Comparison of ENCODE assay signal across 34 cellular contexts in the genomic region with DNA sequence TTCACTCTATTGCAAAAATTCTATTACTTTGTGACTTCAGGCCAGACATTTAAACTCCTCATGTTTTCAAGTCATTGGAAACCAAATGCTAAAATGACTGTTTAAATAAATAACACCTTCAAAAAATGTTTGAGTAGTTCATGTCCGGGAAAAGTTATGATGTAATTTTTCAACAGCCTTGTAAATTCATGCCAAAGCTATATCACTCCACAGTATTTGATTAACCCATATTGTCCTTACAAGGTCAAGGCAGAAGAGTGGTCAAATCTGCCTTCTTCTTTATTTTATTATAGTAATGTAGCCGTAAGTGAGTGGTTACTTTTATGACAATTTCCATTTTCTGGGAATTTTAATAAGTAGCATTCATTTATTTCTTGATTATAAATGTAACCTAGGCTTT.
"Had no signal": no experiment of that assay in that cellular context is flagged by ENCODE, and none has a peak within 500 bp of the region (broad histone marks: within the 10 kb centered on the region; RNA-seq: fewer than 3 reads in every experiment).

No MANE protein-coding gene starts in this region.

- H3K27ac ChIP-seq: KMS-11 had no signal

- H3K9ac ChIP-seq: KMS-11 had no signal

- H3K36me3 ChIP-seq: MG63 had no signal

- H3K4me2 ChIP-seq: KMS-11 had no signal

- DNase-seq: Karpas-422, Kasumi-1, MG63, MM.1S, MV-4-11, NCI-H1048, NCI-H1092, NCI-H1092 treated with DMSO at 0.1 percent for 48 hours, NCI-H1105, NCI-H1105 treated with DMSO at 0.1 percent for 48 hours, NCI-H1417, NCI-H1417 treated with DMSO at 0.1 percent for 48 hours, NCI-H1436, NCI-H1436 treated with DMSO at 0.1 percent for 48 hours, NCI-H146, NCI-H1694, NCI-H1694 treated with DMSO at 0.1 percent for 48 hours, NCI-H187, NCI-H187 treated with DMSO at 0.1 percent for 48 hours, NCI-H1930, NCI-H2029, NCI-H2029 treated with DMSO at 0.1 percent for 48 hours, NCI-H2081, NCI-H2081 treated with DMSO at 0.1 percent for 48 hours, NCI-H2107, NCI-H2171, NCI-H2171 treated with DMSO at 0.1 percent for 48 hours, NCI-H2227 treated with DMSO at 0.1 percent for 48 hours, NCI-H226, NCI-H345, NCI-H446, NCI-H446 treated with DMSO at 0.1 percent for 48 hours, NCI-H510A had no signal

- H3K4me3 ChIP-seq: MG63 had no signal

- H3K27me3 ChIP-seq: MG63 had no signal
